9 cellular contexts compared by ENCODE assay signal in genomic region chr12:25054783-25055144, GRCh38.
DNase-seq lines count a peak whose midpoint lies in the region; ATAC-seq and TF ChIP-seq lines count a peak whose summit lies in the region.
"Had no signal": no experiment of that assay in that cellular context is flagged by ENCODE, and none has a peak within 500 bp of the region (broad histone marks: within the 10 kb centered on the region; RNA-seq: fewer than 3 reads in every experiment).

No MANE protein-coding gene starts in this region.

- peak overlapping the region; percentile 78 to 91 (median 86) for H3K4me3 Mint-ChIP-seq in CD4-positive, CD25-positive, alpha-beta regulatory T cell

- H3K9ac ChIP-seq in OCI-LY1 (ENCODE audit: low read length): peak overlapping the region; percentile 94

- peak overlapping the region; percentile 83 for H3K27ac ChIP-seq in CD4-positive, CD25-positive, alpha-beta regulatory T cell (ENCODE audit: insufficient read depth, low read length, poor library complexity, severe bottlenecking)
- peak overlapping the region; percentile 99 for H3K27ac ChIP-seq in OCI-LY1 (ENCODE audit: low read depth, low read length, poor library complexity, severe bottlenecking)
- peak overlapping the region; percentile 99 for H3K27ac ChIP-seq in neutrophil
- H3K27ac ChIP-seq: gastroesophageal sphincter had no signal

- peaks cover 37% of the 10 kb centered on the region for H3K4me1 ChIP-seq in CD4-positive, CD25-positive, alpha-beta regulatory T cell (ENCODE audit: control insufficient read depth, insufficient read depth, low read length, poor library complexity, severe bottlenecking)
- peaks cover 58% of the 10 kb centered on the region for H3K4me1 ChIP-seq in OCI-LY1 (ENCODE audit: insufficient read depth, low read length, severe bottlenecking)
- H3K4me1 ChIP-seq in neutrophil (ENCODE audit: control insufficient read depth in 1 of 2, insufficient read depth in 1 of 2, low read depth in 1 of 2, low read length in 1 of 2): peaks cover 63 to 78% of the 10 kb centered on the region in 2 experiments
- H3K4me1 ChIP-seq: gastroesophageal sphincter had no signal

- H3F3A ChIP-seq in OCI-LY1 (ENCODE audit: insufficient read depth, low read length): no peaks in the 10 kb centered on the region

- H3K9me2 ChIP-seq in OCI-LY1 (ENCODE audit: low read depth, low read length): no peaks in the 10 kb centered on the region

- H3K4me1 Mint-ChIP-seq in CD4-positive, CD25-positive, alpha-beta regulatory T cell: peaks cover 26 to 65% (median 39%) of the 10 kb centered on the region in 4 donors

- peak overlapping the region; percentile 80 to 90 (median 89) for H3K27ac Mint-ChIP-seq in CD4-positive, CD25-positive, alpha-beta regulatory T cell

- H3K9me3 Mint-ChIP-seq in CD4-positive, CD25-positive, alpha-beta regulatory T cell: peaks cover 0 to 2% (median 0%) of the 10 kb centered on the region in 7 donors

- no peak overlapping the region for H2AFZ ChIP-seq in OCI-LY1 (ENCODE audit: low read length)

- no peaks in the 10 kb centered on the region for H3K27me3 ChIP-seq in CD4-positive, CD25-positive, alpha-beta regulatory T cell (ENCODE audit: control insufficient read depth, insufficient read depth, low read length)
- H3K27me3 ChIP-seq in OCI-LY1 (ENCODE audit: insufficient read depth, low read length): no peaks in the 10 kb centered on the region
- no peaks in the 10 kb centered on the region for H3K27me3 ChIP-seq in neutrophil
- H3K27me3 ChIP-seq: gastroesophageal sphincter had no signal

- no peak for ATAC-seq in CD4-positive, CD25-positive, alpha-beta regulatory T cell (ENCODE audit: low read depth in 2 of 2)
- no peak for ATAC-seq in GM19467 (IDR thresholded peaks at IDR 0.05; ENCODE audit: unreplicated experiment)
- ATAC-seq: gastroesophageal sphincter had no signal

- H3K9me3 ChIP-seq in CD4-positive, CD25-positive, alpha-beta regulatory T cell (ENCODE audit: control insufficient read depth in 2 of 2, low read length in 2 of 2): no peaks in the 10 kb centered on the region
- H3K9me3 ChIP-seq in OCI-LY1 (ENCODE audit: low read length) (no peaks in the 10 kb centered on the region), neutrophil (no peaks in the 10 kb centered on the region)
- H3K9me3 ChIP-seq: gastroesophageal sphincter had no signal

- no peaks in the 10 kb centered on the region for H4K20me1 ChIP-seq in OCI-LY1 (ENCODE audit: insufficient read depth, low read length)

- peaks cover 11% of the 10 kb centered on the region for H3K27me3 Mint-ChIP-seq in CD4-positive, CD25-positive, alpha-beta regulatory T cell

- peak overlapping the region; percentile 93 for H3K4me2 ChIP-seq in OCI-LY1 (ENCODE audit: low read length)

- peak in 2 of 3 donors; percentile 28 to 49 for DNase-seq in CD4-positive, CD25-positive, alpha-beta regulatory T cell
- peak in 3 of 4 experiments; percentile 2 to 22 (median 3) for DNase-seq in activated naive CD4-positive, alpha-beta T cell (lab: John Stamatoyannopoulos, UW)
- DNase-seq in occipital lobe (lab: John Stamatoyannopoulos, UW) (no peak), NAMALWA (ENCODE audit: low spot score) (no peak), NCI-H226 (no peak)

- H3K4me3 ChIP-seq in CD4-positive, CD25-positive, alpha-beta regulatory T cell (ENCODE audit: low read depth, low read length): peak overlapping the region; percentile 99
- peak overlapping the region; percentile 84 for H3K4me3 ChIP-seq in OCI-LY1 (ENCODE audit: low read depth, low read length, poor library complexity, severe bottlenecking)
- peak overlapping the region; percentile 75 to 84 for H3K4me3 ChIP-seq in neutrophil (ENCODE audit: low read depth in 1 of 2, low read length in 1 of 2)
- H3K4me3 ChIP-seq: gastroesophageal sphincter had no signal

- no peaks in the 10 kb centered on the region for H3K36me3 ChIP-seq in CD4-positive, CD25-positive, alpha-beta regulatory T cell (ENCODE audit: control insufficient read depth, insufficient read depth, low read length)
- H3K36me3 ChIP-seq in OCI-LY1 (ENCODE audit: insufficient read depth, low read length): peaks cover 56% of the 10 kb centered on the region
- H3K36me3 ChIP-seq in neutrophil: no peaks in the 10 kb centered on the region
- H3K36me3 ChIP-seq: gastroesophageal sphincter had no signal

- H3K79me2 ChIP-seq in OCI-LY1 (ENCODE audit: insufficient read depth, low read length): peaks cover 73% of the 10 kb centered on the region

- H3K36me3 Mint-ChIP-seq in CD4-positive, CD25-positive, alpha-beta regulatory T cell: no peaks in the 10 kb centered on the region

- TF ChIP-seq CTCF in OCI-LY1 (IDR thresholded peaks at IDR 0.05; ENCODE audit: low read length) (no peak), neutrophil (IDR thresholded peaks at IDR 0.05) (no peak)

Comparison
In these comparisons a context has a peak if more than half of its experiments do, and no peak if none do; other contexts are left out.
1. DNase-seq: peak in CD4-positive, CD25-positive, alpha-beta regulatory T cell (2 of 3) and activated naive CD4-positive, alpha-beta T cell (3 of 4); none in occipital lobe (single experiment), NAMALWA (single experiment) and NCI-H226 (single experiment).
2. Peak in every context shown above with its lines, with median percentiles within 50 percentile points of each other: H3K27ac ChIP-seq and H3K4me3 ChIP-seq.